13 cellular contexts compared by ENCODE assay signal in genomic region chr4:113476800-113477199, GRCh38.
DNase-seq lines count a peak whose midpoint lies in the region; ATAC-seq and TF ChIP-seq lines count a peak whose summit lies in the region.
"Had no signal": no experiment of that assay in that cellular context is flagged by ENCODE, and none has a peak within 500 bp of the region (broad histone marks: within the 10 kb centered on the region; RNA-seq: fewer than 3 reads in every experiment).

No MANE protein-coding gene starts in this region.

- H3K36me3 Mint-ChIP-seq in activated naive CD4-positive, alpha-beta T cell treated with anti-CD3 and anti-CD28 coated beads, Interleukin-2, amount 50 U/mL, for 24 hours: peaks cover 33% of the 10 kb centered on the region
- H3K36me3 Mint-ChIP-seq in immature natural killer cell: peaks cover 16 to 38% (median 31%) of the 10 kb centered on the region in 3 donors

- no peaks in the 10 kb centered on the region for H3K36me3 ChIP-seq in psoas muscle (ENCODE audit: insufficient read depth in 1 of 2, low read depth in 1 of 2)

- WGBS in psoas muscle, 3 donors: 93 to 97% (median 95%) methylated on average over 2 of the region's 2 CpGs

- H3K27me3 ChIP-seq in psoas muscle (ENCODE audit: insufficient read depth in 3 of 3, low read length in 2 of 3): no peaks in the 10 kb centered on the region

- H3K9me3 ChIP-seq in psoas muscle: peaks cover 6% of the 10 kb centered on the region

- intact Hi-C loops in psoas muscle (cut with DNase I): no loop called here

- peaks cover 36% of the 10 kb centered on the region for H3K4me1 ChIP-seq in psoas muscle
- H3K4me1 ChIP-seq: parathyroid adenoma had no signal

- H3K4me1 Mint-ChIP-seq in activated naive CD4-positive, alpha-beta T cell treated with anti-CD3 and anti-CD28 coated beads, Interleukin-2, amount 50 U/mL, for 24 hours: peaks cover 54% of the 10 kb centered on the region
- H3K4me1 Mint-ChIP-seq in immature natural killer cell: no peaks in the 10 kb centered on the region

- H3K9me3 Mint-ChIP-seq in activated naive CD4-positive, alpha-beta T cell treated with anti-CD3 and anti-CD28 coated beads, Interleukin-2, amount 50 U/mL, for 24 hours: peaks cover 6% of the 10 kb centered on the region
- H3K9me3 Mint-ChIP-seq in immature natural killer cell: peaks cover 0 to 4% (median 0%) of the 10 kb centered on the region in 6 donors

- H3K27ac Mint-ChIP-seq in activated naive CD4-positive, alpha-beta T cell treated with anti-CD3 and anti-CD28 coated beads, Interleukin-2, amount 50 U/mL, for 24 hours: peak overlapping the region; percentile 97
- no peak overlapping the region for H3K27ac Mint-ChIP-seq in immature natural killer cell
- H3K27ac Mint-ChIP-seq: CD4-positive, alpha-beta T cell had no signal

- no peaks in the 10 kb centered on the region for H3K27me3 Mint-ChIP-seq in activated naive CD4-positive, alpha-beta T cell treated with anti-CD3 and anti-CD28 coated beads, Interleukin-2, amount 50 U/mL, for 24 hours
- no peaks in the 10 kb centered on the region for H3K27me3 Mint-ChIP-seq in immature natural killer cell (ENCODE audit: low read depth in 3 of 3)
- H3K27me3 Mint-ChIP-seq: brain; CD4-positive, alpha-beta T cell had no signal

- no peak for TF ChIP-seq CTCF in psoas muscle (IDR thresholded peaks at IDR 0.05)

- H3K4me3 Mint-ChIP-seq in activated naive CD4-positive, alpha-beta T cell treated with anti-CD3 and anti-CD28 coated beads, Interleukin-2, amount 50 U/mL, for 24 hours: peak overlapping the region; percentile 5
- no peak overlapping the region for H3K4me3 Mint-ChIP-seq in immature natural killer cell
- H3K4me3 Mint-ChIP-seq: brain; CD4-positive, alpha-beta T cell had no signal

- H3K27ac ChIP-seq in psoas muscle: peak overlapping the region; percentile 24
- H3K27ac ChIP-seq: left ventricle myocardium inferior, parathyroid adenoma had no signal

- peak; percentile 23 for DNase-seq in Caki2 (ENCODE audit: low read depth)
- peak; percentile 9 for DNase-seq in HK-2 (ENCODE audit: unreplicated experiment)
- DNase-seq in psoas muscle: no peak
- DNase-seq in immature natural killer cell: no peak
- DNase-seq: CD4-positive, alpha-beta T cell; left ventricle myocardium inferior; NCI-H1694 treated with DMSO at 0.1 percent for 48 hours had no signal

- H3K4me3 ChIP-seq in psoas muscle: no peak overlapping the region
- H3K4me3 ChIP-seq: left ventricle myocardium inferior had no signal

- in situ Hi-C loops in Caki2 (cut with HindIII; ENCODE audit: low pct_unique_long_range_greater_than_20kb, low sequenced_read_pairs): no loop called here

- no peak for ATAC-seq in psoas muscle
- no peak for ATAC-seq in HG03097 (IDR thresholded peaks at IDR 0.05; ENCODE audit: low FRiP score, unreplicated experiment)
- ATAC-seq in GM18909 (IDR thresholded peaks at IDR 0.05; ENCODE audit: poor library complexity, unreplicated experiment): no peak
- ATAC-seq in GM18870 (IDR thresholded peaks at IDR 0.05; ENCODE audit: unreplicated experiment): no peak

Comparison
In these comparisons a context has a peak if more than half of its experiments do, and no peak if none do; other contexts are left out.
1. DNase-seq: peak in Caki2 (single experiment) and HK-2 (single experiment); none in psoas muscle (0 of 2) and immature natural killer cell (0 of 3).